In the genomic region with DNA sequence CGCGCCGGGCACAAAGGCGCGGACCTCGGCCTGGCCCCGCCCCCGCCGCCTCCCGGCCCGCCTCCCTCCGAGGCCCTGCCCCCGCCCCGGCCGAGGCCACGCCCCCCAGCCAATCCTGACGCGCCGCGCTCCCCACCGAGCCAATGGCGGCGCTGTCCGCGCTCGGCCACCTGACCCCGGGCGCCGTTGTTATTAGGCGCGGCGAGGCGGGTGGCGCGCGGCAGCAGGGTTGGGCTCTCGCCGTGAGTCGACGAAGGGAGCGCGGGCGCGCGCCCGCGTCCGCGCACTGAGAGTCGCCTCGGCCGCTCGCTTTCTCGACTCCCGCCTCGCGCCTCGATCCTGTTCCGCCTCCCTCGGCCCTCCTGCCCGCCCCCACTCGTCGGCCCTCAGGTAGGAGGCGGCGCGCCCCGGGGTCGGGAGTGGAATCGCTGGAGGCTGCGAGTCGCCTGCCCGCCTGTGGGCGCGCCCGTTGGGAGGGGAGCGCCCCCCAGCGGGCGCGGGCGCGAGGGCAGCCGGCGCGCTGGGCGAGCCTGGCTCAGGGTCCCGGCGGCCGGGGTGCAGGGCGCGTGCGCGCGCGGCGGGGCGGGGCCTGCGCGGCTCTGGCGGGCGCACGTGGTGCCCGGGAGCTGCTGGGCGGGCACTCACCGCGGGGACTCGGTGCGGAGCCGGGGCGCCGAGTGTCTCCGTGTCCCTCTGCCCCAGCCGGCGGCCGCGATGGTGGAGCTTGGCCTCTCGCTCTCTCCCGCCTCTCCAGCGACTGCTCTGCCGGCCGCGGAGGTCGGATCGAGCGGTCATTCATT, we compare ENCODE assay signal across 9 cellular contexts. TPM values are rescaled to one million over a fixed set of nuclear protein-coding genes. Genes with fewer than 3 reads are reported as not detected.
DNase-seq lines count a peak whose midpoint lies in the region; ATAC-seq and TF ChIP-seq lines count a peak whose summit lies in the region.
"Had no signal": no experiment of that assay in that cellular context is flagged by ENCODE, and none has a peak within 500 bp of the region (broad histone marks: within the 10 kb centered on the region; RNA-seq: fewer than 3 reads in every experiment).

No MANE protein-coding gene starts in this region.

- ATAC-seq in GM21381 (IDR thresholded peaks at IDR 0.05; ENCODE audit: unreplicated experiment) (peak; percentile 78), right lobe of liver (peak; percentile 93 to 97 (median 96))

- no peak; the same call in 1 of the 2 replicates for TF ChIP-seq RAD21 in SK-N-SH (IDR thresholded peaks at IDR 0.05; ENCODE audit: low read length)

- no peak for TF ChIP-seq EP300 in SK-N-SH (IDR thresholded peaks at IDR 0.05; ENCODE audit: borderline replicate concordance in 1 of 2, low read depth in 1 of 2, low read length in 1 of 2)

- peaks cover 93% of the 10 kb centered on the region for H3K27me3 ChIP-seq in HUES6 (ENCODE audit: control insufficient read depth, insufficient read depth, low read length)
- peaks cover 37% of the 10 kb centered on the region for H3K27me3 ChIP-seq in SK-N-SH (ENCODE audit: insufficient read depth)
- H3K27me3 ChIP-seq in right lobe of liver = peaks cover 33 to 35% of the 10 kb centered on the region in 2 donors

- H3K27ac ChIP-seq in HUES6 (ENCODE audit: low read depth, low read length) (no peak overlapping the region), SK-N-SH (ENCODE audit: low read depth in 2 of 2, low read length in 1 of 2) (peak overlapping the region in 1 of 2 experiments; percentile 71; a peak in 2 of 4 replicates), right lobe of liver (no peak overlapping the region)

- intact Hi-C loops in right lobe of liver (cut with DNase I) = no loop called here

- H3K79me2 ChIP-seq in SK-N-SH (ENCODE audit: insufficient read depth) = no peaks in the 10 kb centered on the region

- DNase-seq in DMS153 (lab: John Stamatoyannopoulos, UW) (peak; percentile 59), SK-N-SH (peak; percentile 100), dermis blood vessel endothelial cell (peak; percentile 89), right lobe of liver (peak; percentile 89 to 92 (median 92)), Kasumi-1 (lab: John Stamatoyannopoulos, UW) (no peak)
- DNase-seq in stimulated activated CD4-positive, alpha-beta T cell treated with anti-CD3 and anti-CD28 coated beads, Interleukin-2, amount 100 ng/mL, for 48 hours = peak; percentile 60 to 75

- WGBS in SK-N-SH (ENCODE audit: low lambda C conversion rate) = 29% methylated on average over 23 of the region's 124 CpGs
- WGBS in right lobe of liver (ENCODE audit: insufficient coverage, low coverage, low lambda C conversion rate, missing lambda C conversion rate) = 2% methylated on average over 9 of the region's 124 CpGs

- peak overlapping the region; percentile 84 for H2AFZ ChIP-seq in SK-N-SH (ENCODE audit: low read depth)

- H3K4me2 ChIP-seq in SK-N-SH = peak overlapping the region; percentile 73

- CTCF ChIA-PET in SK-N-SH (lab: Yijun Ruan, JAX) = interaction anchor here (0.6 to 1.6 kb wide), 14 partner anchors 9 to 659 kb away, joined by 3 to 5 read pairs (median 3); a partner anchor contains a TSS

- peak overlapping the region; percentile 75 for H3K4me3 ChIP-seq in HUES6 (ENCODE audit: low read depth, low read length)
- H3K4me3 ChIP-seq in SK-N-SH (ENCODE audit: low read depth in 2 of 2, low read length in 1 of 2) = peak overlapping the region; percentile 56 to 59
- H3K4me3 ChIP-seq in right lobe of liver = peak overlapping the region; percentile 42 to 59 (median 51)

- no peaks in the 10 kb centered on the region for H3F3A ChIP-seq in SK-N-SH (replicated peaks; ENCODE audit: insufficient read depth)

- peaks cover 31% of the 10 kb centered on the region for H3K4me1 ChIP-seq in HUES6 (ENCODE audit: control insufficient read depth, insufficient read depth, low read length)
- H3K4me1 ChIP-seq in SK-N-SH (ENCODE audit: control insufficient read depth in 1 of 2, insufficient read depth in 2 of 2, low read depth in 1 of 2, low read length in 1 of 2) = peaks cover 0 to 12% of the 10 kb centered on the region in 2 experiments; a peak in 2 of 4 replicates
- H3K4me1 ChIP-seq in right lobe of liver = peaks cover 0 to 22% (median 0%) of the 10 kb centered on the region in 4 donors

- peak; percentile 53 for TF ChIP-seq CTCF in SK-N-SH (IDR thresholded peaks at IDR 0.05)
- peak; percentile 19 to 53 (median 20) for TF ChIP-seq CTCF in right lobe of liver (IDR thresholded peaks at IDR 0.05)

- H3K36me3 ChIP-seq in HUES6 (ENCODE audit: control insufficient read depth, insufficient read depth, low read length) (no peaks in the 10 kb centered on the region), SK-N-SH (replicated peaks in 1 of 2; ENCODE audit: control insufficient read depth in 1 of 2, insufficient read depth in 2 of 2, low read length in 1 of 2) (no peaks in the 10 kb centered on the region), right lobe of liver (no peaks in the 10 kb centered on the region)

- H3K9me2 ChIP-seq in SK-N-SH = no peaks in the 10 kb centered on the region

- no peak overlapping the region for H3K9ac ChIP-seq in HUES6 (ENCODE audit: low read length)
- no peak overlapping the region for H3K9ac ChIP-seq in SK-N-SH

- TF ChIP-seq POLR2A in right lobe of liver (IDR thresholded peaks at IDR 0.05) = no peak

- no peaks in the 10 kb centered on the region for H4K20me1 ChIP-seq in SK-N-SH (ENCODE audit: insufficient read depth)

- no peaks in the 10 kb centered on the region for H3K9me3 ChIP-seq in HUES6 (ENCODE audit: control insufficient read depth, insufficient read depth, low read depth, low read length)
- no peaks in the 10 kb centered on the region for H3K9me3 ChIP-seq in SK-N-SH
- H3K9me3 ChIP-seq in right lobe of liver = no peaks in the 10 kb centered on the region

- POLR2A ChIA-PET in SK-N-SH (lab: Yijun Ruan, JAX) = interaction anchor here (0.6 to 1.0 kb wide), 2 partner anchors 10 to 58 kb away, joined by 3 read pairs; no protein-coding TSS in a partner anchor

TF ChIP-seq in SK-N-SH, 30 proteins besides CTCF, POLR2A, EP300 and RAD21:
- TF ChIP-seq, protein P1, sequence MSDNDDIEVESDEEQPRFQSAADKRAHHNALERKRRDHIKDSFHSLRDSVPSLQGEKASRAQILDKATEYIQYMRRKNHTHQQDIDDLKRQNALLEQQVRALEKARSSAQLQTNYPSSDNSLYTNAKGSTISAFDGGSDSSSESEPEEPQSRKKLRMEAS (IDR thresholded peaks at IDR 0.05; ENCODE audit: low read depth) = 0 out of 2 replicates have a peak, but pooled peaks have one; percentile 55
- TF ChIP-seq, protein P2, sequence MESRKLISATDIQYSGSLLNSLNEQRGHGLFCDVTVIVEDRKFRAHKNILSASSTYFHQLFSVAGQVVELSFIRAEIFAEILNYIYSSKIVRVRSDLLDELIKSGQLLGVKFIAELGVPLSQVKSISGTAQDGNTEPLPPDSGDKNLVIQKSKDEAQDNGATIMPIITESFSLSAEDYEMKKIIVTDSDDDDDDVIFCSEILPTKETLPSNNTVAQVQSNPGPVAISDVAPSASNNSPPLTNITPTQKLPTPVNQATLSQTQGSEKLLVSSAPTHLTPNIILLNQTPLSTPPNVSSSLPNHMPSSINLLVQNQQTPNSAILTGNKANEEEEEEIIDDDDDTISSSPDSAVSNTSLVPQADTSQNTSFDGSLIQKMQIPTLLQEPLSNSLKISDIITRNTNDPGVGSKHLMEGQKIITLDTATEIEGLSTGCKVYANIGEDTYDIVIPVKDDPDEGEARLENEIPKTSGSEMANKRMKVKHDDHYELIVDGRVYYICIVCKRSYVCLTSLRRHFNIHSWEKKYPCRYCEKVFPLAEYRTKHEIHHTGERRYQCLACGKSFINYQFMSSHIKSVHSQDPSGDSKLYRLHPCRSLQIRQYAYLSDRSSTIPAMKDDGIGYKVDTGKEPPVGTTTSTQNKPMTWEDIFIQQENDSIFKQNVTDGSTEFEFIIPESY (IDR thresholded peaks at IDR 0.05; ENCODE audit: borderline replicate concordance, low read depth) = no peak
- no peak for TF ChIP-seq SMC3 (IDR thresholded peaks at IDR 0.05; ENCODE audit: low read depth, low read length)
- TF ChIP-seq NRF1 (IDR thresholded peaks at IDR 0.05; ENCODE audit: low read depth, low read length) = peak; percentile 71
- 0 out of 2 replicates have a peak, but pooled peaks have one; percentile 62 for TF ChIP-seq MXI1 (IDR thresholded peaks at IDR 0.05; ENCODE audit: low read depth, low read length)
- TF ChIP-seq, protein P3, sequence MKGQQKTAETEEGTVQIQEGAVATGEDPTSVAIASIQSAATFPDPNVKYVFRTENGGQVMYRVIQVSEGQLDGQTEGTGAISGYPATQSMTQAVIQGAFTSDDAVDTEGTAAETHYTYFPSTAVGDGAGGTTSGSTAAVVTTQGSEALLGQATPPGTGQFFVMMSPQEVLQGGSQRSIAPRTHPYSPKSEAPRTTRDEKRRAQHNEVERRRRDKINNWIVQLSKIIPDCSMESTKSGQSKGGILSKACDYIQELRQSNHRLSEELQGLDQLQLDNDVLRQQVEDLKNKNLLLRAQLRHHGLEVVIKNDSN (IDR thresholded peaks at IDR 0.05; ENCODE audit: borderline replicate concordance, low read depth) = peak; percentile 71
TF ChIP-seq in SK-N-SH: peak in this region for 4.

RNA-seq across cellular contexts. Expression of a gene that starts 0.4 kb away (rescaled TPM):
- 0.16 TPM in 1 of 2 replicates, not detected in the other for polyA plus RNA-seq in SK-N-SH (2012; rRNA removed)
- 0.09 and 0.15 TPM in 2 replicates for polyA plus RNA-seq in SK-N-SH (2012; cell fraction: cytosol; rRNA removed)
- polyA plus RNA-seq in SK-N-SH (2012; cell fraction: nucleus; rRNA removed) = 0.01 TPM in 1 of 2 replicates, not detected in the other
- total RNA-seq in dermis blood vessel endothelial cell (not detected in 2 replicates), right lobe of liver (under 1 TPM in 3 of 6 experiments, not detected in 3; 0.14 to 0.22 (median 0.20) TPM)
- total RNA-seq: HT1080 had no signal

Comparison
In these comparisons a context has a peak if more than half of its experiments do, and no peak if none do; other contexts are left out.
1. DNase-seq: peak in DMS153 (single experiment), SK-N-SH (single experiment), dermis blood vessel endothelial cell (single experiment), right lobe of liver (3 of 3) and stimulated activated CD4-positive, alpha-beta T cell treated with anti-CD3 and anti-CD28 coated beads, Interleukin-2, amount 100 ng/mL, for 48 hours (2 of 2); none in Kasumi-1 (0 of 2).
2. Peak in every context shown above with its lines, with median percentiles within 50 percentile points of each other: H3K4me3 ChIP-seq.